6 cellular contexts compared by ENCODE assay signal in the genomic region with DNA sequence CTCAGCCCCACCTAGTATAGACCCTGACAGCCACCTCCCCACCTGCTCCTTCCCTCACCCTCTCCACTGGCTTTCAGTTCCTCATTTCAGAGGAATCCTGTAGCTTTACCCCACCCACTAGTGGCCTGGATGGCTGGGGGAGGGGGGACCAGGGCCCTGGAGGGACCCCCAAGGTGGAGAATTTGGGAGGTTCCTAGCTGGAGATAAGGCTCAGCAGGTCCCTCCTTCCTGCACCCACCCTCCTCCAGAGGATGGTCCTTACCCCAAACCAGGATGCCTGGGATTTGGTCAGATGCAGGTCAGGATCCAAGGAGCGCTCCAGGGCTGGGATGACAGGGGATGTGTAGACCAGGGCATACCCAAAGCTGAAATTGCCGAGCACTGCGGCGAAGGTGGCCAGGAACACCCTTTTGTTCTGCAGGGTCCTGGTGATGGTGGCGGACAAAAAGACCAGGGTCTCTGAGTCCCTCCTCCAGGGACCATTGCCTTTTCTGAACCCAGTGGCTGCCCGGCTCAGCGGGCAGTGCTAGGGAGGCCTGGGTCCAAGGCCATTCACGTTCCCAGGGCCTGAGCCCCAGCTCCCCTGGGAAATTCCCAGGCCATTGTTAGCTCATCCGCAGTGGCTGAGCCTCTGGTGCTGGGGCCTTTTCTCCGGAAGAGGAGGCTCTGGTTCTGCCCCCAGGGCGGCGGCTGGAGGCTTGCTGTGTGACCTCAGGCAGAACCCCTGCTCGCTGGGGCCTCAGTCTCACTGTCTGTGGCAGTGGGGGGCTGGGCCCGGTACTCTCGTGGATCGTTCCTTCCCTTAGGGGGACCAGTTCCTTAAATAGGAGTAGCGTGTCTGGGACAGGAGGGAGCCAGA. TPM values are rescaled to one million over a fixed set of nuclear protein-coding genes. Genes with fewer than 3 reads are reported as not detected.
A peak's percentile ranks its signal among the peaks of the same experiment; 100 is the strongest.
DNase-seq lines count a peak whose midpoint lies in the region; ATAC-seq and TF ChIP-seq lines count a peak whose summit lies in the region.

No MANE protein-coding gene starts in this region.

- H3K9me3 Mint-ChIP-seq in CD4-positive, alpha-beta memory T cell, result peaks cover 0 to 2% (median 0%) of the 10 kb centered on the region in 8 donors

- peak overlapping the region; percentile 73 for H3K9ac ChIP-seq in NT2/D1 (ENCODE audit: insufficient read length, low read depth)

- TF ChIP-seq CTCF in fibroblast of mammary gland (conservative IDR thresholded peaks at IDR 0.05; ENCODE audit: control insufficient read depth, insufficient read depth, low read depth, low read length), result no peak

- peaks cover 5 to 10% (median 8%) of the 10 kb centered on the region in 4 donors for H3K4me1 Mint-ChIP-seq in CD4-positive, alpha-beta memory T cell

- H3K4me1 ChIP-seq in CD4-positive, alpha-beta memory T cell (ENCODE audit: insufficient read depth, low read length), result peaks cover 16% of the 10 kb centered on the region
- H3K4me1 ChIP-seq in NT2/D1 (ENCODE audit: insufficient read depth, insufficient read length), result peaks cover 14% of the 10 kb centered on the region

- no peaks in the 10 kb centered on the region for H3K9me3 ChIP-seq in CD4-positive, alpha-beta memory T cell (ENCODE audit: control insufficient read depth in 1 of 2, low read length in 2 of 2)
- H3K9me3 ChIP-seq in NT2/D1 (ENCODE audit: insufficient read depth, low read length), result no peaks in the 10 kb centered on the region

- peak; percentile 36 for ATAC-seq in GM21526 (IDR thresholded peaks at IDR 0.05; ENCODE audit: low FRiP score, unreplicated experiment)

- H3K27ac ChIP-seq in CD4-positive, alpha-beta memory T cell (ENCODE audit: low read depth, low read length), result no peak overlapping the region
- H3K27ac ChIP-seq in skin epidermis, result peak overlapping the region in 16 of 21 experiments; percentile 1 to 79 (median 62)

- peak overlapping the region in 1 of 2 donors; percentile 55 for H3K4me3 ChIP-seq in CD4-positive, alpha-beta memory T cell (ENCODE audit: low read length in 2 of 2)
- H3K4me3 ChIP-seq in NT2/D1 (ENCODE audit: insufficient read length, low read depth) (peak overlapping the region; percentile 68), fibroblast of mammary gland (ENCODE audit: control insufficient read depth, low read depth, low read length) (peak overlapping the region; percentile 65), skin epidermis (peak overlapping the region; percentile 37 to 53 (median 45))

- no peaks in the 10 kb centered on the region for H3K36me3 Mint-ChIP-seq in CD4-positive, alpha-beta memory T cell

- peak overlapping the region in 4 of 7 donors; percentile 20 to 86 (median 66) for H3K27ac Mint-ChIP-seq in CD4-positive, alpha-beta memory T cell

- no peaks in the 10 kb centered on the region for H3K27me3 ChIP-seq in CD4-positive, alpha-beta memory T cell (ENCODE audit: insufficient read depth, low read length)
- peaks cover 12% of the 10 kb centered on the region for H3K27me3 ChIP-seq in NT2/D1 (ENCODE audit: insufficient read depth, insufficient read length)

- peaks cover 0 to 2% of the 10 kb centered on the region in 2 donors for H3K27me3 Mint-ChIP-seq in CD4-positive, alpha-beta memory T cell

- no peaks in the 10 kb centered on the region for H3K36me3 ChIP-seq in CD4-positive, alpha-beta memory T cell (ENCODE audit: insufficient read depth, low read length)
- H3K36me3 ChIP-seq in NT2/D1 (ENCODE audit: insufficient read depth, insufficient read length, low read length), result peaks cover 43% of the 10 kb centered on the region

- CTCF ChIA-PET in CD4-positive, alpha-beta memory T cell (lab: Charles Lee; ENCODE audit: partially characterized antibody), result interaction anchor here (2.9 kb wide), 1 partner anchor 292 kb away, joined by 11 read pairs; no protein-coding TSS in a partner anchor

- no peak for DNase-seq in CD4-positive, alpha-beta memory T cell
- no peak for DNase-seq in NT2/D1 (ENCODE audit: low read depth, low spot score)
- peak; percentile 18 for DNase-seq in fibroblast of mammary gland (ENCODE audit: low read depth)
- no peak for DNase-seq in NCI-H1092 (lab: John Stamatoyannopoulos, UW)

- POLR2A ChIA-PET in CD4-positive, alpha-beta memory T cell (lab: Charles Lee; ENCODE audit: partially characterized antibody), result interaction anchor here (1.0 to 1.6 kb wide), 5 partner anchors 12 to 101 kb away, joined by 3 to 5 read pairs (median 4); partner anchors contain the start of genes CACFD1 and REXO4

- intact Hi-C loops in CD4-positive, alpha-beta memory T cell (cut with micrococcal nuclease), result loop anchor here (2.0 to 5.0 kb wide), 2 partner anchors 59 to 121 kb away; partner anchors contain the start of genes REXO4, SURF1 and SURF2

- peak overlapping the region in 4 of 8 donors; percentile 42 to 64 (median 60) for H3K4me3 Mint-ChIP-seq in CD4-positive, alpha-beta memory T cell

RNA-seq across cellular contexts. Expression of gene SLC2A6, which starts 0.7 kb away (rescaled TPM):
- 1 to 10 TPM; 1.6 to 2.5 TPM for total RNA-seq in CD4-positive, alpha-beta memory T cell
- 1 to 10 TPM in 1 of 2 donors, under 1 TPM in 1; 0.41 to 1.1 TPM for polyA plus RNA-seq in CD4-positive, alpha-beta memory T cell

RNA-seq across cellular contexts. Expression of gene CACFD1, which starts 18.4 kb away (rescaled TPM):
- total RNA-seq in CD4-positive, alpha-beta memory T cell, result 1 to 10 TPM; 2.5 to 2.6 TPM
- 1 to 10 TPM; 2.9 to 3.4 TPM for polyA plus RNA-seq in CD4-positive, alpha-beta memory T cell

RNA-seq across cellular contexts. Expression of gene MYMK, which starts 46.5 kb away (rescaled TPM):
- not detected for total RNA-seq in CD4-positive, alpha-beta memory T cell
- not detected for polyA plus RNA-seq in CD4-positive, alpha-beta memory T cell

RNA-seq across cellular contexts. Expression of gene ADAMTS13, which starts 56.1 kb away (rescaled TPM):
- total RNA-seq in CD4-positive, alpha-beta memory T cell, result 1 to 10 TPM; 1.5 to 1.7 TPM
- polyA plus RNA-seq in CD4-positive, alpha-beta memory T cell, result not detected

RNA-seq across cellular contexts. Expression of gene ADAMTSL2, which starts 56.3 kb away (rescaled TPM):
- total RNA-seq in CD4-positive, alpha-beta memory T cell, result under 1 TPM; 0.09 to 0.17 TPM
- under 1 TPM in 1 of 2 donors, not detected in 1; 0.07 TPM for polyA plus RNA-seq in CD4-positive, alpha-beta memory T cell
